ENCODE assay signal across 30 cellular contexts in the genomic region with DNA sequence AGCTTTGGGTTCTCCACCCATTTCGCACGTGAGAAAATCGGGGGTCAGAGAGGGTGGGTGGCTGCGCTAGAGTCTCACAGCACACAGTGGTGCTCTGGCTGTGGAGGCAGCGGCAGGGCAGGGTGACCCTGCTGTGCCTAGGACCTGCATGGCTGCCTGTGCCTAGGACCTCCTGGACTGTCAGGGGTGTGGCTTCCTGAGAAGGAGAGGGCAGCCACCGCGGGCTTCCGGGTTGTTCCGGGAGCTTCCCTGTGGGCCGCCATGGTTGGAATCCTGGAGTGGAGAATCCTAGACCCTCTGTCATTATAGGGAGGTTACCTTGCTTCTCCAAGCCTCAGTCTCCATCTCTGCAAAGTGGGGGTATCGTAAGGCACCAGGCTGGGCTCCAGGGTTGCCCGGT. TPM values are rescaled to one million over a fixed set of nuclear protein-coding genes. Genes with fewer than 3 reads are reported as not detected.
DNase-seq lines count a peak whose midpoint lies in the region; ATAC-seq, FAIRE-seq and TF ChIP-seq lines count a peak whose summit lies in the region.
"Had no signal": no experiment of that assay in that cellular context is flagged by ENCODE, and none has a peak within 500 bp of the region (broad histone marks: within the 10 kb centered on the region; RNA-seq: fewer than 3 reads in every experiment).

No MANE protein-coding gene starts in this region.

- H3K23ac ChIP-seq in H9 (ENCODE audit: insufficient read length, low read depth, low read length) (no peak overlapping the region), neuronal stem cell (ENCODE audit: low read depth, low read length, poor library complexity) (peak overlapping the region; percentile 97)

- no peak overlapping the region for H4K91ac ChIP-seq in H9 (ENCODE audit: insufficient read length, low read depth, low read length)
- H4K91ac ChIP-seq in neuronal stem cell (ENCODE audit: low read depth, low read length, poor library complexity): no peak overlapping the region

- H3K4ac ChIP-seq in H9 (ENCODE audit: low read depth, low read length): no peak overlapping the region
- peak overlapping the region; percentile 85 for H3K4ac ChIP-seq in neuronal stem cell (ENCODE audit: low read length)

- no peak overlapping the region for H4K8ac ChIP-seq in H9 (replicated peaks; ENCODE audit: insufficient read length, low read depth, low read length)
- no peak overlapping the region for H4K8ac ChIP-seq in neuronal stem cell (ENCODE audit: low read depth, low read length)

- no peak for TF ChIP-seq POLR2A in GM12891 (IDR thresholded peaks at IDR 0.05; ENCODE audit: low read depth, low read length)

- no peak overlapping the region for H2BK12ac ChIP-seq in H9 (ENCODE audit: insufficient read length, low read depth, low read length)
- H2BK12ac ChIP-seq in neuronal stem cell (ENCODE audit: low read length): peak overlapping the region; percentile 85

- H3K4me1 Mint-ChIP-seq in H9 (peaks cover 5 to 26% of the 10 kb centered on the region in 2 experiments), nephron progenitor cell (peaks cover 20% of the 10 kb centered on the region)

- H2BK15ac ChIP-seq in H9 (ENCODE audit: low read depth, low read length) (no peak overlapping the region), neuronal stem cell (ENCODE audit: low read length) (peak overlapping the region; percentile 35)

- peak overlapping the region; percentile 17; the same call in 1 of the 2 replicates for H3K14ac ChIP-seq in H9 (ENCODE audit: insufficient read depth, low read length)
- peak overlapping the region; percentile 92 for H3K14ac ChIP-seq in neuronal stem cell (ENCODE audit: low read length)

- WGBS in H9 (ENCODE audit: extremely low coverage, insufficient read length, low lambda C conversion rate): no CpG with 5 or more reads among the region's 12 CpGs
- WGBS in hepatocyte (ENCODE audit: low lambda C conversion rate, missing lambda C conversion rate): 74% methylated on average over 12 of the region's 12 CpGs
- no CpG with 5 or more reads among the region's 12 CpGs for WGBS in neuronal stem cell (ENCODE audit: extremely low coverage in 2 of 2, insufficient read length in 2 of 2, insufficient replicate concordance in 1 of 2), 2 donors

- no peaks in the 10 kb centered on the region; the same call in 1 of the 2 replicates for H3K36me3 ChIP-seq in BLaER1
- H3K36me3 ChIP-seq in hepatocyte (replicated peaks; ENCODE audit: insufficient read depth, low read depth): no peaks in the 10 kb centered on the region
- H3K36me3 ChIP-seq in neuronal stem cell (replicated peaks in 1 of 2; ENCODE audit: control insufficient read depth in 2 of 2, insufficient read depth in 2 of 2, low read length in 2 of 2): no peaks in the 10 kb centered on the region
- H3K36me3 ChIP-seq: colonic mucosa, suprapubic skin, upper lobe of right lung had no signal

- H3K27ac Mint-ChIP-seq in H9: no peak overlapping the region
- no peak overlapping the region for H3K27ac Mint-ChIP-seq in nephron progenitor cell
- H3K27ac Mint-ChIP-seq: activated naive CD8-positive, alpha-beta T cell treated with anti-CD3 and anti-CD28 coated beads, Interleukin-2, amount 10 ng/mL, durations not matched to agents 7 days and 5 days; activated T-cell treated with anti-CD3 and anti-CD28 coated beads, Interleukin-2, amount 50 U/mL, for 24 hours had no signal

- H3K4me3 Mint-ChIP-seq in H9: no peak overlapping the region
- no peak overlapping the region for H3K4me3 Mint-ChIP-seq in nephron progenitor cell
- H3K4me3 Mint-ChIP-seq: activated naive CD8-positive, alpha-beta T cell treated with anti-CD3 and anti-CD28 coated beads, Interleukin-2, amount 10 ng/mL, durations not matched to agents 7 days and 5 days; activated T-cell treated with anti-CD3 and anti-CD28 coated beads, Interleukin-2, amount 50 U/mL, for 24 hours had no signal

- H3K27ac ChIP-seq in BLaER1: peak overlapping the region; percentile 59
- no peak overlapping the region for H3K27ac ChIP-seq in H9 (ENCODE audit: insufficient read length, low read depth, low read length)
- no peak overlapping the region for H3K27ac ChIP-seq in hepatocyte
- H3K27ac ChIP-seq in neuronal stem cell (replicated peaks; ENCODE audit: low read length): no peak overlapping the region
- H3K27ac ChIP-seq: colonic mucosa, GM23248, PC-9, SK-N-MC, suprapubic skin, upper lobe of right lung had no signal

- FAIRE-seq in GM12891 (lab: Jason Lieb, UNC): no peak
- FAIRE-seq: A204.1, G401.6 had no signal

- H3K27me3 Mint-ChIP-seq in H9 (ENCODE audit: low read depth) (peaks cover 12% of the 10 kb centered on the region), nephron progenitor cell (ENCODE audit: low read depth, poor library complexity) (peaks cover 2% of the 10 kb centered on the region)
- H3K27me3 Mint-ChIP-seq: activated naive CD8-positive, alpha-beta T cell treated with anti-CD3 and anti-CD28 coated beads, Interleukin-2, amount 10 ng/mL, durations not matched to agents 7 days and 5 days; activated T-cell treated with anti-CD3 and anti-CD28 coated beads, Interleukin-2, amount 50 U/mL, for 24 hours had no signal

- no peak for TF ChIP-seq CTCF in H9 (conservative IDR thresholded peaks at IDR 0.05)
- no peak for TF ChIP-seq CTCF in hepatocyte (IDR thresholded peaks at IDR 0.05; ENCODE audit: poor library complexity)
- no peak for TF ChIP-seq CTCF in nephron progenitor cell (IDR thresholded peaks at IDR 0.05)

- no peak overlapping the region for H2BK120ac ChIP-seq in H9 (ENCODE audit: low read depth, low read length, poor library complexity, severe bottlenecking)
- H2BK120ac ChIP-seq in neuronal stem cell (ENCODE audit: low read depth, low read length): no peak overlapping the region

- no peak overlapping the region for H2BK20ac ChIP-seq in H9 (ENCODE audit: low read depth, low read length, poor library complexity, severe bottlenecking)

- H3K9me2 ChIP-seq in hepatocyte (replicated peaks; ENCODE audit: insufficient read depth): no peaks in the 10 kb centered on the region

- H3K18ac ChIP-seq in H9 (ENCODE audit: insufficient read length, low read depth, low read length) (peak overlapping the region; percentile 11), neuronal stem cell (ENCODE audit: low read length) (peak overlapping the region; percentile 82)

- H3K79me1 ChIP-seq in H9 (ENCODE audit: insufficient read depth, low read depth, low read length, poor library complexity, severe bottlenecking) (no peaks in the 10 kb centered on the region), neuronal stem cell (ENCODE audit: low read depth, low read length) (peaks cover 9% of the 10 kb centered on the region)

- H2BK5ac ChIP-seq in H9 (ENCODE audit: insufficient read length, low read length) (no peak overlapping the region), neuronal stem cell (ENCODE audit: low read length) (no peak overlapping the region)

- H3K4me1 ChIP-seq in BLaER1 (peaks cover 94% of the 10 kb centered on the region), H9 (ENCODE audit: insufficient read depth, low read length) (peaks cover 3% of the 10 kb centered on the region; the same call in 1 of the 2 replicates), hepatocyte (ENCODE audit: insufficient read depth) (peaks cover 38% of the 10 kb centered on the region), neuronal stem cell (ENCODE audit: control insufficient read depth in 2 of 2, insufficient read depth in 1 of 2, low read depth in 1 of 2, low read length in 2 of 2) (peaks cover 5 to 13% of the 10 kb centered on the region in 2 donors)
- H3K4me1 ChIP-seq: colonic mucosa had no signal

- H3K9me3 ChIP-seq in BLaER1 (no peaks in the 10 kb centered on the region), H9 (ENCODE audit: control insufficient read depth, low read depth, low read length) (no peaks in the 10 kb centered on the region), hepatocyte (ENCODE audit: low read depth) (no peaks in the 10 kb centered on the region), neuronal stem cell (replicated peaks in 1 of 2; ENCODE audit: control insufficient read depth in 2 of 2, insufficient read depth in 1 of 2, low read depth in 1 of 2, low read length in 2 of 2) (no peaks in the 10 kb centered on the region)
- H3K9me3 ChIP-seq: colonic mucosa, suprapubic skin, upper lobe of right lung had no signal

- H3K79me2 ChIP-seq in H9 (ENCODE audit: insufficient read depth, low read length) (no peaks in the 10 kb centered on the region), hepatocyte (peaks cover 95% of the 10 kb centered on the region)

- H3T11ph ChIP-seq in H9 (ENCODE audit: low read length): no peak overlapping the region

- no peak for ATAC-seq in GM18909 (IDR thresholded peaks at IDR 0.05; ENCODE audit: poor library complexity, unreplicated experiment)
- ATAC-seq: upper lobe of right lung had no signal

- H2AK5ac ChIP-seq in H9 (ENCODE audit: insufficient read length, low read length) (no peak overlapping the region), neuronal stem cell (ENCODE audit: low read depth, low read length) (peak overlapping the region; percentile 97)

- H3K36me3 Mint-ChIP-seq in H9 (ENCODE audit: insufficient read depth in 1 of 3, low read depth in 3 of 3) (no peaks in the 10 kb centered on the region), nephron progenitor cell (ENCODE audit: low read depth) (no peaks in the 10 kb centered on the region)

- H4K5ac ChIP-seq in H9 (ENCODE audit: insufficient read length, low read depth, low read length): no peak overlapping the region

- no peaks in the 10 kb centered on the region for H3K23me2 ChIP-seq in H9 (ENCODE audit: insufficient read length, low read depth, low read length, poor library complexity, severe bottlenecking)

- DNase-seq in H9 (no peak), hepatocyte (ENCODE audit: low spot score) (no peak), neuronal stem cell (ENCODE audit: low spot score) (no peak), GM12891 (ENCODE audit: insufficient read length, low spot score) (no peak), nephron progenitor cell (no peak), COR-L47 (lab: John Stamatoyannopoulos, UW) (no peak)
- DNase-seq: activated CD4-positive, CD25-positive, alpha-beta regulatory T cell; activated gamma-delta T cell; activated naive CD8-positive, alpha-beta T cell treated with anti-CD3 and anti-CD28 coated beads, Interleukin-2, amount 10 ng/mL, durations not matched to agents 7 days and 5 days; activated T-cell treated with anti-CD3 and anti-CD28 coated beads, Interleukin-2, amount 50 U/mL, for 24 hours; aorta; colonic mucosa; DMS79; effector CD4-positive, alpha-beta T cell; GM23248; hippocampal formation; NCI-H1092; NCI-H187 treated with DMSO at 0.1 percent for 48 hours; NCI-H524; PC-9; stimulated activated CD4-positive, alpha-beta T cell treated with anti-CD3 and anti-CD28 coated beads, Interleukin-15, amount 100 ng/mL, for 24 hours; stimulated activated naive CD4-positive, alpha-beta T cell; T-helper 1 cell; upper lobe of right lung had no signal

- H4K20me1 ChIP-seq in BLaER1 (peaks cover 91% of the 10 kb centered on the region), H9 (ENCODE audit: control insufficient read depth, insufficient read depth, insufficient read length) (no peaks in the 10 kb centered on the region), hepatocyte (ENCODE audit: insufficient read depth, poor library complexity, severe bottlenecking) (peaks cover 89% of the 10 kb centered on the region)

- H3K4me3 ChIP-seq in BLaER1: no peak overlapping the region
- no peak overlapping the region for H3K4me3 ChIP-seq in hepatocyte
- peak overlapping the region in 1 of 2 donors; percentile 42 for H3K4me3 ChIP-seq in neuronal stem cell (ENCODE audit: low read length in 2 of 2)
- H3K4me3 ChIP-seq: colonic mucosa, GM23248, PC-9, SK-N-MC, suprapubic skin, upper lobe of right lung had no signal

- H3K9me3 Mint-ChIP-seq in H9 (no peaks in the 10 kb centered on the region), nephron progenitor cell (no peaks in the 10 kb centered on the region)
- H3K9me3 Mint-ChIP-seq: activated naive CD8-positive, alpha-beta T cell treated with anti-CD3 and anti-CD28 coated beads, Interleukin-2, amount 10 ng/mL, durations not matched to agents 7 days and 5 days; activated T-cell treated with anti-CD3 and anti-CD28 coated beads, Interleukin-2, amount 50 U/mL, for 24 hours had no signal

- H3K9ac ChIP-seq in BLaER1: peak overlapping the region; percentile 38; the same call in 1 of the 2 replicates
- no peak overlapping the region for H3K9ac ChIP-seq in H9 (ENCODE audit: extremely low read depth, insufficient read length, low read length)
- peak overlapping the region; percentile 83 for H3K9ac ChIP-seq in neuronal stem cell (ENCODE audit: low read depth, low read length, poor library complexity)
- H3K9ac ChIP-seq: GM23248 had no signal

- H3K27me3 ChIP-seq in BLaER1 (no peaks in the 10 kb centered on the region), H9 (ENCODE audit: insufficient read depth, low read length) (no peaks in the 10 kb centered on the region), hepatocyte (no peaks in the 10 kb centered on the region), neuronal stem cell (ENCODE audit: control insufficient read depth in 3 of 3, insufficient read depth in 3 of 3, low read depth in 1 of 3, low read length in 3 of 3) (peaks cover 0 to 6% (median 0%) of the 10 kb centered on the region in 3 experiments)
- H3K27me3 ChIP-seq: colonic mucosa, suprapubic skin, upper lobe of right lung had no signal

- H3K4me2 ChIP-seq in BLaER1 (peak overlapping the region; percentile 78), H9 (ENCODE audit: insufficient read depth, insufficient read length, low read length) (no peak overlapping the region), hepatocyte (peak overlapping the region; percentile 64), neuronal stem cell (ENCODE audit: insufficient read depth, low read length, poor library complexity, severe bottlenecking) (no peak overlapping the region)
- H3K4me2 ChIP-seq: PC-9 had no signal

- no peak overlapping the region for H3K56ac ChIP-seq in H9 (ENCODE audit: insufficient read length, low read depth, low read length)

- H2AFZ ChIP-seq in H9 (ENCODE audit: low read length) (no peak overlapping the region), hepatocyte (no peak overlapping the region), neuronal stem cell (ENCODE audit: low read length) (no peak overlapping the region)
- H2AFZ ChIP-seq: GM23248, PC-9 had no signal

RNA-seq across cellular contexts. Expression of a gene that starts 9.3 kb away (rescaled TPM):
- total RNA-seq in H9 (2021) (3.6 and 4.7 TPM in 2 replicates), hepatocyte (3.1 and 4.1 TPM in 2 replicates)
- polyA plus RNA-seq in hepatocyte: 8.3 and 11.9 TPM in 2 replicates
- polyA plus RNA-seq in neuronal stem cell (2013, experiment 1 of 2): 3.8 TPM
- polyA plus RNA-seq in neuronal stem cell (2013, experiment 2 of 2): 4.0 TPM
- polyA plus RNA-seq in GM12891 (2012; ENCODE audit: low read depth, missing spikeins): 0.87 TPM

Comparison
In these comparisons a context has a peak if more than half of its experiments do, and no peak if none do; other contexts are left out.
1. H3K4me2 ChIP-seq: peak in BLaER1 (single experiment) and hepatocyte (single experiment); none in H9 (single experiment) and neuronal stem cell (single experiment).